In the genomic region with DNA sequence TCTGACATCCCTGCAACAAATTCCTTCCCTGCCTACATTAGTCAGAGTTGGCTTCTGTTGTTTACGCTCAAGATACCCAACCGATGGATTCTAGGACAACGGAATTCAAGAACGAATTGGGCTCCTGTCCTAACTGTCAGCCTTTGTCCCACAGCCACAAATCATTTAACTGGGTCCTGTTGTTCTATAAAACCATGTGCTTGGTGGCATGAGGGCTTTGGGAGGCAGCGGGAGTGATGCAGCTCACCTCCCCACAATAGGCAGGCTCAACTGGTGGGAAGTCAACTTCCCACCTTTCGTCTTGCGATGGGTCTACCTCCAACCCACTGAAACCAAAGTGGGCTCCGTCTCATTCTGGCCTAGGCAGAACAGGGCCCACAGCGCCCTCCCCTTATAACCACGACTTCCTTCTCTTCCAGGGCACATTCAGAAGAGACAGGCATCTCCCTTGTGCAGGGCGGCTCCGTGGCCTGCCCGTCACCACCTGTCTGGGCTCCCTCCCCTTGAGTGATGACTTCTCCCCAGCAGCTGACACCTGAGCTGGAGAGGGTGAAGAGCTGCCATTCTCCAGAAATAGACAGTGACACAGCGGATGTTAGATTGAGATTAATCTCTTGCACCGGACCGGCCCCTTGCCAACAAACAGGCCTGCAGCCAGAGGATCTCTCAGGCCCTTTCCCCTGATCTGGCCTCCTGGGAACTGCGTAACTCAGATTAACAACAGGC, we compare ENCODE assay signal across 1 cellular context.
TF ChIP-seq lines count a peak whose summit lies in the region.

No MANE protein-coding gene starts in this region.

TF ChIP-seq in GM23338, 12 proteins besides CTCF, POLR2A, EP300 and RAD21 (continued from another document):
- TF ChIP-seq, protein P1, sequence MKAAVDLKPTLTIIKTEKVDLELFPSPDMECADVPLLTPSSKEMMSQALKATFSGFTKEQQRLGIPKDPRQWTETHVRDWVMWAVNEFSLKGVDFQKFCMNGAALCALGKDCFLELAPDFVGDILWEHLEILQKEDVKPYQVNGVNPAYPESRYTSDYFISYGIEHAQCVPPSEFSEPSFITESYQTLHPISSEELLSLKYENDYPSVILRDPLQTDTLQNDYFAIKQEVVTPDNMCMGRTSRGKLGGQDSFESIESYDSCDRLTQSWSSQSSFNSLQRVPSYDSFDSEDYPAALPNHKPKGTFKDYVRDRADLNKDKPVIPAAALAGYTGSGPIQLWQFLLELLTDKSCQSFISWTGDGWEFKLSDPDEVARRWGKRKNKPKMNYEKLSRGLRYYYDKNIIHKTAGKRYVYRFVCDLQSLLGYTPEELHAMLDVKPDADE (IDR thresholded peaks at IDR 0.05) = no peak
- TF ChIP-seq EZH2phosphoT487 (IDR thresholded peaks at IDR 0.05; ENCODE audit: unreplicated experiment) = no peak
- TF ChIP-seq, protein P2, sequence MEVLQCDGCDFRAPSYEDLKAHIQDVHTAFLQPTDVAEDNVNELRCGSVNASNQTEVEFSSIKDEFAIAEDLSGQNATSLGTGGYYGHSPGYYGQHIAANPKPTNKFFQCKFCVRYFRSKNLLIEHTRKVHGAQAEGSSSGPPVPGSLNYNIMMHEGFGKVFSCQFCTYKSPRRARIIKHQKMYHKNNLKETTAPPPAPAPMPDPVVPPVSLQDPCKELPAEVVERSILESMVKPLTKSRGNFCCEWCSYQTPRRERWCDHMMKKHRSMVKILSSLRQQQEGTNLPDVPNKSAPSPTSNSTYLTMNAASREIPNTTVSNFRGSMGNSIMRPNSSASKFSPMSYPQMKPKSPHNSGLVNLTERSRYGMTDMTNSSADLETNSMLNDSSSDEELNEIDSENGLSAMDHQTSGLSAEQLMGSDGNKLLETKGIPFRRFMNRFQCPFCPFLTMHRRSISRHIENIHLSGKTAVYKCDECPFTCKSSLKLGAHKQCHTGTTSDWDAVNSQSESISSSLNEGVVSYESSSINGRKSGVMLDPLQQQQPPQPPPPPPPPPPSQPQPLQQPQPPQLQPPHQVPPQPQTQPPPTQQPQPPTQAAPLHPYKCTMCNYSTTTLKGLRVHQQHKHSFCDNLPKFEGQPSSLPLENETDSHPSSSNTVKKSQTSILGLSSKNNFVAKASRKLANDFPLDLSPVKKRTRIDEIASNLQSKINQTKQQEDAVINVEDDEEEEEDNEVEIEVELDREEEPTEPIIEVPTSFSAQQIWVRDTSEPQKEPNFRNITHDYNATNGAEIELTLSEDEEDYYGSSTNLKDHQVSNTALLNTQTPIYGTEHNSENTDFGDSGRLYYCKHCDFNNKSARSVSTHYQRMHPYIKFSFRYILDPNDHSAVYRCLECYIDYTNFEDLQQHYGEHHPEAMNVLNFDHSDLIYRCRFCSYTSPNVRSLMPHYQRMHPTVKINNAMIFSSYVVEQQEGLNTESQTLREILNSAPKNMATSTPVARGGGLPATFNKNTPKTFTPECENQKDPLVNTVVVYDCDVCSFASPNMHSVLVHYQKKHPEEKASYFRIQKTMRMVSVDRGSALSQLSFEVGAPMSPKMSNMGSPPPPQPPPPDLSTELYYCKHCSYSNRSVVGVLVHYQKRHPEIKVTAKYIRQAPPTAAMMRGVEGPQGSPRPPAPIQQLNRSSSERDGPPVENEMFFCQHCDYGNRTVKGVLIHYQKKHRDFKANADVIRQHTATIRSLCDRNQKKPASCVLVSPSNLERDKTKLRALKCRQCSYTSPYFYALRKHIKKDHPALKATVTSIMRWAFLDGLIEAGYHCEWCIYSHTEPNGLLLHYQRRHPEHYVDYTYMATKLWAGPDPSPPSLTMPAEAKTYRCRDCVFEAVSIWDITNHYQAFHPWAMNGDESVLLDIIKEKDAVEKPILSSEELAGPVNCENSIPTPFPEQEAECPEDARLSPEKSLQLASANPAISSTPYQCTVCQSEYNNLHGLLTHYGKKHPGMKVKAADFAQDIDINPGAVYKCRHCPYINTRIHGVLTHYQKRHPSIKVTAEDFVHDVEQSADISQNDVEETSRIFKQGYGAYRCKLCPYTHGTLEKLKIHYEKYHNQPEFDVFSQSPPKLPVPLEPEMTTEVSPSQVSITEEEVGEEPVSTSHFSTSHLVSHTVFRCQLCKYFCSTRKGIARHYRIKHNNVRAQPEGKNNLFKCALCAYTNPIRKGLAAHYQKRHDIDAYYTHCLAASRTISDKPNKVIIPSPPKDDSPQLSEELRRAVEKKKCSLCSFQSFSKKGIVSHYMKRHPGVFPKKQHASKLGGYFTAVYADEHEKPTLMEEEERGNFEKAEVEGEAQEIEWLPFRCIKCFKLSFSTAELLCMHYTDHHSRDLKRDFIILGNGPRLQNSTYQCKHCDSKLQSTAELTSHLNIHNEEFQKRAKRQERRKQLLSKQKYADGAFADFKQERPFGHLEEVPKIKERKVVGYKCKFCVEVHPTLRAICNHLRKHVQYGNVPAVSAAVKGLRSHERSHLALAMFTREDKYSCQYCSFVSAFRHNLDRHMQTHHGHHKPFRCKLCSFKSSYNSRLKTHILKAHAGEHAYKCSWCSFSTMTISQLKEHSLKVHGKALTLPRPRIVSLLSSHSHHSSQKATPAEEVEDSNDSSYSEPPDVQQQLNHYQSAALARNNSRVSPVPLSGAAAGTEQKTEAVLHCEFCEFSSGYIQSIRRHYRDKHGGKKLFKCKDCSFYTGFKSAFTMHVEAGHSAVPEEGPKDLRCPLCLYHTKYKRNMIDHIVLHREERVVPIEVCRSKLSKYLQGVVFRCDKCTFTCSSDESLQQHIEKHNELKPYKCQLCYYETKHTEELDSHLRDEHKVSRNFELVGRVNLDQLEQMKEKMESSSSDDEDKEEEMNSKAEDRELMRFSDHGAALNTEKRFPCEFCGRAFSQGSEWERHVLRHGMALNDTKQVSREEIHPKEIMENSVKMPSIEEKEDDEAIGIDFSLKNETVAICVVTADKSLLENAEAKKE (CRISPR knock-in tag; IDR thresholded peaks at IDR 0.05) = no peak
- no peak for TF ChIP-seq STAT1 (IDR thresholded peaks at IDR 0.05; ENCODE audit: unreplicated experiment)
- TF ChIP-seq JUNB (IDR thresholded peaks at IDR 0.05; ENCODE audit: unreplicated experiment) = no peak
- no peak for TF ChIP-seq ZNF331 (CRISPR knock-in tag; IDR thresholded peaks at IDR 0.05; ENCODE audit: low read depth)
- no peak for TF ChIP-seq POLR2AphosphoS5 (IDR thresholded peaks at IDR 0.05; ENCODE audit: low read depth)
